In the genomic region with DNA sequence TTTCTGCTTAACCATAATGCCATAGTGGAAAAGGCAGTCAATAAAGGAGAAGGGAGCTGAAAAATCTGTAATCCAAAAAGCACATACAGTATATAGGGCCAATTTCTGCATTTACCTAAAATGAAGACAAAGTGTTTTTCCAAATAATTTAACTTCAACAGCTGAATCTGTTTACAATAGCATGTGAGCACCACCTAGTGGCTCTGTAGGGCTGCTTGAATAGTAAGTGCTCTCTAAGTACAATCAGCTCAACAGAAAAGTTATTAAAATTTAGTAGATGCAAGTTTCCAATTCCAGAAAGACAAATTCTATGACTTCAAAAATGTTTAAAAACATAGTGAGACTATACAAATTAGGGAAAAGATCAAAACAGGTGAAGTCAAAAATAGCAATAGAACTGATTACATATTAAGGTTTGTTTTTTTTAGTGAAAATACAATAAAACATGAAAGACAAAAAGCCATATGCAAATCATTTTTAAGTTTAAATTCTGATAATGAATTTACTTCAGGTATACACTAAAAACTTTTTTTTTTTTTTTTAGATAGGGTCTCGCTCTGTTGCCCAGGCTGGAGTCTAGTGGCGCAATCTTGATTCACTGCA, we compare ENCODE assay signal across 9 cellular contexts.
A peak's percentile ranks its signal among the peaks of the same experiment; 100 is the strongest.
DNase-seq lines count a peak whose midpoint lies in the region; ATAC-seq, FAIRE-seq and TF ChIP-seq lines count a peak whose summit lies in the region.
"Had no signal": no experiment of that assay in that cellular context is flagged by ENCODE, and none has a peak within 500 bp of the region (broad histone marks: within the 10 kb centered on the region; RNA-seq: fewer than 3 reads in every experiment).

No MANE protein-coding gene starts in this region.

- no peaks in the 10 kb centered on the region for H3K27me3 ChIP-seq in OCI-LY3 (ENCODE audit: low read depth, low read length)

- no peak overlapping the region for H3K4me3 ChIP-seq in OCI-LY3 (ENCODE audit: low read length)

- H4K20me1 ChIP-seq in OCI-LY3 (ENCODE audit: insufficient read depth, low read length): no peaks in the 10 kb centered on the region

- ATAC-seq in sciatic nerve (peak; percentile 69), GM21619 (IDR thresholded peaks at IDR 0.05; ENCODE audit: unreplicated experiment) (no peak), GM21529 (IDR thresholded peaks at IDR 0.05; ENCODE audit: unreplicated experiment) (no peak)

- no peak overlapping the region for H3K4me3 Mint-ChIP-seq in glutamatergic neuron (ENCODE audit: unreplicated experiment)
- H3K4me3 Mint-ChIP-seq: activated naive CD4-positive, alpha-beta T cell treated with anti-CD3 and anti-CD28 coated beads, Interleukin-2, amount 50 U/mL, for 24 hours had no signal

- peaks cover 3% of the 10 kb centered on the region for H3K4me1 Mint-ChIP-seq in glutamatergic neuron (ENCODE audit: low read depth, unreplicated experiment)

- no peak overlapping the region for H3K4me2 ChIP-seq in OCI-LY3 (ENCODE audit: low read length)

- no peaks in the 10 kb centered on the region for H3K9me3 Mint-ChIP-seq in glutamatergic neuron (ENCODE audit: unreplicated experiment)
- H3K9me3 Mint-ChIP-seq: activated naive CD4-positive, alpha-beta T cell treated with anti-CD3 and anti-CD28 coated beads, Interleukin-2, amount 50 U/mL, for 24 hours had no signal

- H3K27ac ChIP-seq in OCI-LY3 (ENCODE audit: low read length): no peak overlapping the region

- H3K36me3 Mint-ChIP-seq in glutamatergic neuron (ENCODE audit: unreplicated experiment): no peaks in the 10 kb centered on the region
- H3K36me3 Mint-ChIP-seq: activated naive CD4-positive, alpha-beta T cell treated with anti-CD3 and anti-CD28 coated beads, Interleukin-2, amount 50 U/mL, for 24 hours had no signal

- intact Hi-C loops in sciatic nerve (cut with DNase I): no loop called here

- no peaks in the 10 kb centered on the region for H3K9me3 ChIP-seq in OCI-LY3 (ENCODE audit: insufficient read depth, low read length)

- no peak overlapping the region for H3K27ac Mint-ChIP-seq in glutamatergic neuron (ENCODE audit: unreplicated experiment)
- H3K27ac Mint-ChIP-seq: activated naive CD4-positive, alpha-beta T cell treated with anti-CD3 and anti-CD28 coated beads, Interleukin-2, amount 50 U/mL, for 24 hours had no signal

- H3K27me3 Mint-ChIP-seq in glutamatergic neuron (ENCODE audit: unreplicated experiment): peaks cover 2% of the 10 kb centered on the region
- H3K27me3 Mint-ChIP-seq: activated naive CD4-positive, alpha-beta T cell treated with anti-CD3 and anti-CD28 coated beads, Interleukin-2, amount 50 U/mL, for 24 hours had no signal

- H3K36me3 ChIP-seq in OCI-LY3 (replicated peaks; ENCODE audit: low read depth, low read length): no peaks in the 10 kb centered on the region

- peak; percentile 64 for TF ChIP-seq CTCF in D721Med (IDR thresholded peaks at IDR 0.05; ENCODE audit: insufficient read depth, missing control alignments)
- TF ChIP-seq CTCF in OCI-LY3 (IDR thresholded peaks at IDR 0.05; ENCODE audit: low read depth, low read length): peak; percentile 83
- peak; percentile 69 for TF ChIP-seq CTCF in glutamatergic neuron (IDR thresholded peaks at IDR 0.05; ENCODE audit: partially characterized antibody, unreplicated experiment)

- no peak overlapping the region for H2AFZ ChIP-seq in OCI-LY3 (ENCODE audit: low read depth, low read length)

- 0 out of 2 replicates have a peak, but pooled peaks cover 2% of the 10 kb centered on the region for H3K4me1 ChIP-seq in OCI-LY3 (ENCODE audit: low read length)

- no peaks in the 10 kb centered on the region for H3K79me2 ChIP-seq in OCI-LY3 (ENCODE audit: low read length)

- H3K9ac ChIP-seq in OCI-LY3 (ENCODE audit: low read length): no peak overlapping the region

- FAIRE-seq in D721Med (lab: Jason Lieb, UNC): no peak

- DNase-seq in D721Med (ENCODE audit: insufficient read length, low spot score) (no peak), HuH-7.5 (ENCODE audit: low spot score) (peak; percentile 9), glutamatergic neuron (peak; percentile 35), sciatic nerve (ENCODE audit: low spot score) (peak; percentile 80)
- DNase-seq in activated T-helper 9 cell treated with anti-CD3 and anti-CD28 coated beads, Interleukin-2, amount 50 U/mL, for 16 hours (ENCODE audit: low read depth): peak; percentile 7
